Comparison of ENCODE assay signal across 9 cellular contexts in the genomic region with DNA sequence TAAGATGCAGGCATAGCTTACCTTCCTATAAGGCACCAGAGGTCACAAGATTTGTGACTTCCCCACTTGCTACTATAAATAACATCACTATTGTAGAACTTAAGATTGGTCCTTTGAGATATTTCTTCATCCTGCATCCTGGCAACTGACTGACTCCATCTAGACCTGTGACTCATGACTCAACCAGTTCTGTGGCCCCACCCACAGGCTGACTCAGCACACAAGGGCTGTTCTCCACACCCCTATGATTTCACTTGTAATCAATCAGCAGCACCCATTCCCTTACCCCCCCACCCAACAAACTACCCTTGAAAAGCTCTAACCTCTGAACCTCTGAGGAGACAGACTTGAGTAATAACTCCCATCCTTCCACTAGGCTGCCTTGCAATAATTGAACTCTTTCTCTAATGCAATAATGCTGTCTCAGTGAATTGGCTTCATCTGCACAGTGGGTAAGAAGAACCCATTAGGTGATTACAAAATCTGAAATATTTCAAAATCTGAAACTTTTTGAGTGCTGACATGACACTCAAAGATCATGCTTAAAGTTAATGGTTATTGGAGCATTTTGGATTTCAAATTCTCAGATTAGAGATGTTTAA.
DNase-seq lines count a peak whose midpoint lies in the region; ATAC-seq, FAIRE-seq and TF ChIP-seq lines count a peak whose summit lies in the region.
"Had no signal": no experiment of that assay in that cellular context is flagged by ENCODE, and none has a peak within 500 bp of the region (broad histone marks: within the 10 kb centered on the region; RNA-seq: fewer than 3 reads in every experiment).

No MANE protein-coding gene starts in this region.

- no peaks in the 10 kb centered on the region for H3K9me3 ChIP-seq in endothelial cell of umbilical vein (replicated peaks; ENCODE audit: control insufficient read depth, insufficient read depth, low read length)

- no peaks in the 10 kb centered on the region for H3K9me1 ChIP-seq in endothelial cell of umbilical vein (replicated peaks; ENCODE audit: control insufficient read depth, extremely low read depth, insufficient read depth, low read length)

- no peak overlapping the region for H3K27ac ChIP-seq in endothelial cell of umbilical vein (ENCODE audit: insufficient read depth, low read depth, low read length)
- H3K27ac ChIP-seq: SK-N-MC had no signal

- H3K36me3 ChIP-seq in endothelial cell of umbilical vein (ENCODE audit: control insufficient read depth in 2 of 2, extremely low read depth in 1 of 2, insufficient read depth in 2 of 2, low read length in 2 of 2) = no peaks in the 10 kb centered on the region

- FAIRE-seq in endothelial cell of umbilical vein (lab: Jason Lieb, UNC) = no peak

- H3K36me3 Mint-ChIP-seq in endothelial cell (ENCODE audit: low read depth, unreplicated experiment) = peaks cover 29% of the 10 kb centered on the region

- no peaks in the 10 kb centered on the region for H3K4me1 ChIP-seq in endothelial cell of umbilical vein (ENCODE audit: control insufficient read depth, extremely low read depth, insufficient read depth, low read length)

- H3K4me2 ChIP-seq in endothelial cell of umbilical vein (ENCODE audit: insufficient read depth, low read length) = no peak overlapping the region

- H3K27me3 Mint-ChIP-seq in endothelial cell (ENCODE audit: unreplicated experiment) = no peaks in the 10 kb centered on the region

- H4K20me1 ChIP-seq in endothelial cell of umbilical vein (replicated peaks; ENCODE audit: control insufficient read depth, extremely low read depth, insufficient read depth, low read length) = no peaks in the 10 kb centered on the region

- H3K27me3 ChIP-seq in endothelial cell of umbilical vein (ENCODE audit: control insufficient read depth in 2 of 2, insufficient read depth in 2 of 2, low read length in 2 of 2) = no peaks in the 10 kb centered on the region

- dilution Hi-C loops in endothelial cell of umbilical vein (cut with MboI; ENCODE audit: extremely low pct_ligation_motif_present, low sequenced_read_pairs) = no loop called here

- no peak overlapping the region for H3K4me3 ChIP-seq in endothelial cell of umbilical vein (replicated peaks in 1 of 3; ENCODE audit: insufficient read depth in 1 of 3, low read depth in 1 of 3, low read length in 3 of 3)
- H3K4me3 ChIP-seq: SK-N-MC had no signal

- CTCF ChIA-PET in endothelial cell of umbilical vein (lab: Charles Lee) = no interaction called here

- no peaks in the 10 kb centered on the region for H3K9me3 Mint-ChIP-seq in endothelial cell (ENCODE audit: unreplicated experiment)

- no peak overlapping the region for H3K4me3 Mint-ChIP-seq in endothelial cell (ENCODE audit: unreplicated experiment)

- BruUV-seq in endothelial cell of umbilical vein (replicated peaks; lab: Mats Ljungman, UMichigan) = no TSS peak

- H2AFZ ChIP-seq in endothelial cell of umbilical vein (ENCODE audit: low read depth, low read length) = no peak overlapping the region

- no peak overlapping the region for H3K27ac Mint-ChIP-seq in endothelial cell (ENCODE audit: unreplicated experiment)

- no peak for ATAC-seq in HG02852 (IDR thresholded peaks at IDR 0.05; ENCODE audit: unreplicated experiment)

- H3K9ac ChIP-seq in endothelial cell of umbilical vein (replicated peaks; ENCODE audit: extremely low read depth, insufficient read depth, low read length) = no peak overlapping the region

- POLR2A ChIA-PET in endothelial cell of umbilical vein (lab: Charles Lee) = interaction anchor here (0.6 kb wide), 1 partner anchor 26 kb away, joined by 6 read pairs; no protein-coding TSS in a partner anchor

- intact Hi-C loops in endothelial cell of umbilical vein (cut with micrococcal nuclease) = no loop called here

- TF ChIP-seq CTCF in endothelial cell of umbilical vein (IDR thresholded peaks at IDR 0.05; ENCODE audit: extremely low read depth in 1 of 2, insufficient read depth in 1 of 2, low read depth in 1 of 2, low read length in 2 of 2) = no peak
- TF ChIP-seq CTCF in endothelial cell (IDR thresholded peaks at IDR 0.05; ENCODE audit: unreplicated experiment) = no peak

- H3K79me2 ChIP-seq in endothelial cell of umbilical vein (ENCODE audit: control insufficient read depth, insufficient read depth, low read length) = no peaks in the 10 kb centered on the region

- no peak for TF ChIP-seq POLR2A in endothelial cell of umbilical vein (IDR thresholded peaks at IDR 0.05; ENCODE audit: low read depth, low read length)

- peaks cover 20% of the 10 kb centered on the region for H3K4me1 Mint-ChIP-seq in endothelial cell (ENCODE audit: unreplicated experiment)

- DNase-seq in GOT3 (lab: John Stamatoyannopoulos, UW) (peak; percentile 6), RKO (ENCODE audit: low spot score) (peak; percentile 82), endothelial cell of umbilical vein (ENCODE audit: low read depth, low spot score) (peak; percentile 32), endothelial cell (ENCODE audit: low spot score) (no peak), NCI-H2081 (lab: John Stamatoyannopoulos, UW) (no peak), midbrain (lab: John Stamatoyannopoulos, UW) (no peak)
- DNase-seq in stimulated activated CD4-positive, alpha-beta T cell treated with anti-CD3 and anti-CD28 coated beads, Interleukin-15, amount 100 ng/mL, for 48 hours (ENCODE audit: low read depth in 2 of 2) = peak; percentile 14 to 33

TF ChIP-seq in endothelial cell of umbilical vein, 7 proteins besides CTCF, POLR2A, EP300 and RAD21:
- TF ChIP-seq JUN (IDR thresholded peaks at IDR 0.05; ENCODE audit: borderline replicate concordance, insufficient read depth, insufficient read length, low read depth) (no peak), FOS (IDR thresholded peaks at IDR 0.05; ENCODE audit: borderline replicate concordance, insufficient read depth, low read length) (peak; percentile 20)
TF ChIP-seq in endothelial cell of umbilical vein: peak in this region for 1.

Comparison
In these comparisons a context has a peak if more than half of its experiments do, and no peak if none do; other contexts are left out.
1. DNase-seq: peak in GOT3 (single experiment), RKO (single experiment), endothelial cell of umbilical vein (single experiment) and stimulated activated CD4-positive, alpha-beta T cell treated with anti-CD3 and anti-CD28 coated beads, Interleukin-15, amount 100 ng/mL, for 48 hours (2 of 2); none in endothelial cell (single experiment), NCI-H2081 (0 of 2) and midbrain (single experiment).